15 cellular contexts compared by ENCODE assay signal in the genomic region with DNA sequence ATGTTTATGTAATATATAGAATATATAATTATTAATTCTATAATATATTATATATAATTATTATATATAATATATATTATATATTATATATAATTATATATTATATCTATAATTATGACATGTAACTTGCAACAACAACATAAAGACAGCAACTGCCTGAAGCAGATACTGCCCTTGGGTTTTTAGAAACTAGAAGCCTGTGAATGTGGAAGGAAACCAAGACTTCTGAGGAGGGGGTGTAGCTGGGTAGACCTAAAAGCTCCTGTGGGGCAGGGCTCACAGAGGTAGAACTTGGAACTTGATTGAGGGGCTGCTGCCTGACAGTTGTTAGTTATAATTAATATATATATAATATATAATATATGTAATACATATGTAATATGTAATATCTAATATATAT.
"Had no signal": no experiment of that assay in that cellular context is flagged by ENCODE, and none has a peak within 500 bp of the region (broad histone marks: within the 10 kb centered on the region; RNA-seq: fewer than 3 reads in every experiment).

No MANE protein-coding gene starts in this region.

- H3K4me1 Mint-ChIP-seq: brain, nephron progenitor cell had no signal

- DNase-seq: activated T-cell treated with anti-CD3 and anti-CD28 coated beads, Interleukin-2, amount 50 U/mL, for 1 hour; central memory CD4-positive, alpha-beta T cell; colonic mucosa; heart right ventricle; lower lobe of right lung; nephron progenitor cell; right lobe of liver; stomach; upper lobe of right lung had no signal

- H3K9me3 ChIP-seq: colonic mucosa, gastroesophageal sphincter, lower lobe of right lung, prostate gland, right lobe of liver, stomach, thoracic aorta, upper lobe of right lung had no signal

- H3K27ac ChIP-seq: colonic mucosa, gastroesophageal sphincter, heart right ventricle, lower lobe of right lung, prostate gland, right lobe of liver, stomach, thoracic aorta, upper lobe of right lung had no signal

- H3K27me3 ChIP-seq: colonic mucosa, gastroesophageal sphincter, heart right ventricle, right lobe of liver, stomach, upper lobe of right lung had no signal

- H3K36me3 Mint-ChIP-seq: activated naive CD8-positive, alpha-beta T cell; brain had no signal

- H3K4me3 ChIP-seq: colonic mucosa, gastroesophageal sphincter, heart right ventricle, lower lobe of right lung, prostate gland, right lobe of liver, smooth muscle cell, stomach, thoracic aorta, upper lobe of right lung had no signal

- H3K4me1 ChIP-seq: colonic mucosa, heart right ventricle, lower lobe of right lung, prostate gland, right lobe of liver, stomach, upper lobe of right lung had no signal

- H3K27me3 Mint-ChIP-seq: activated naive CD8-positive, alpha-beta T cell had no signal

- ATAC-seq: gastroesophageal sphincter, heart right ventricle, lower lobe of right lung, right lobe of liver, upper lobe of right lung had no signal

- H3K4me3 Mint-ChIP-seq: activated naive CD8-positive, alpha-beta T cell; brain; nephron progenitor cell had no signal

- H3K27ac Mint-ChIP-seq: activated naive CD8-positive, alpha-beta T cell; brain; nephron progenitor cell had no signal

- H3K36me3 ChIP-seq: colonic mucosa, gastroesophageal sphincter, heart right ventricle, lower lobe of right lung, prostate gland, right lobe of liver, stomach, thoracic aorta, upper lobe of right lung had no signal
